In the genomic region with DNA sequence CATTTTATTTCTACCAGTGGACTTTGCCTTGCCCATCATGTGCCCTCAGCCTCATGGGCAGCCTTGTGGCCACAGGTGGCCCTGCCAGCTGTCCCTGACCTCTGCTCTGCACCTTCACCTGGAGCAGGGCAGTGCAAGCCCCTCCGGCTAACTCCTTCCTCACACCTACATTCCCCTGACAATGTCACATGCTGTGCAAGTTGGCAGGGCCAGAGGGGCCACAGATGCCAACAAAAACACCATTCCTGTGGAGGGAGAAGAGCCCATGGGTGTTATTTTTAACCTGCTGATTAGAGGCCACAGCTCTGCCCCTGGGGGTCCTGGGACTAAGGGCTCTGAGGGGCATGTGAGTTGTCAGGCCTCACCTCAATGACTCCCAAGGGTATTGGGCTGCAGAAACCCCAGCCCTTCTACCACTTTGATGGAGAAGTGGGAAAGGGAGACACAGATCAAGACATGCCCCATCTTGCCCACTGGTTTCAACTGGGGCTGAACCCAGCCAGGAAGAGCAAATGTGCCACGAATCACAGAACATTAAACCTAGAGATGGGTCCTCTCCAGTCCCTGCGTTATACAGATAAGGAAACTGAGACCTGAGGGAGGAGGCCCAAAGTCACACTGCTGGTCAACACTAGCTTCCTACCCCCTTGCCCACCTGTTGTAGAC, we compare ENCODE assay signal across 17 cellular contexts.
DNase-seq lines count a peak whose midpoint lies in the region; ATAC-seq, FAIRE-seq and TF ChIP-seq lines count a peak whose summit lies in the region.
"Had no signal": no experiment of that assay in that cellular context is flagged by ENCODE, and none has a peak within 500 bp of the region (broad histone marks: within the 10 kb centered on the region; RNA-seq: fewer than 3 reads in every experiment).

No MANE protein-coding gene starts in this region.

- H3K27ac ChIP-seq in H9 (ENCODE audit: insufficient read length, low read depth, low read length) (no peak overlapping the region), GM12878 (ENCODE audit: control insufficient read depth, insufficient read depth) (no peak overlapping the region), gastroesophageal sphincter (peak overlapping the region in 3 of 4 donors; percentile 29 to 74 (median 53)), gastrocnemius medialis (peak overlapping the region; percentile 71 to 81 (median 80))
- H3K27ac ChIP-seq: testis had no signal

- no TSS peak for BruUV-seq in GM12878 (replicated peaks; lab: Mats Ljungman, UMichigan)

- no peak overlapping the region for H2BK12ac ChIP-seq in H9 (ENCODE audit: insufficient read length, low read depth, low read length)

- H3K4me3 ChIP-seq in GM12878, result no peak overlapping the region
- no peak overlapping the region for H3K4me3 ChIP-seq in gastroesophageal sphincter
- no peak overlapping the region for H3K4me3 ChIP-seq in gastrocnemius medialis
- H3K4me3 ChIP-seq: testis had no signal

- no peak overlapping the region for H3K56ac ChIP-seq in H9 (ENCODE audit: insufficient read length, low read depth, low read length)

- RAD21 ChIA-PET in GM12878 (lab: Charles Lee; ENCODE audit: unreplicated experiment), result interaction anchor here (0.8 to 1.9 kb wide), 8 partner anchors 12 to 395 kb away, joined by 3 to 6 read pairs (median 4); partner anchors contain the start of gene VEGFA

- no peak overlapping the region for H3T11ph ChIP-seq in H9 (ENCODE audit: low read length)

- intact Hi-C loops in GM12878 (cut with micrococcal nuclease; ENCODE audit: unreplicated experiment) (no loop called here), gastrocnemius medialis (cut with DNase I; ENCODE audit: low total_unique reads) (no loop called here)

- H3K4me1 ChIP-seq in H9 (ENCODE audit: insufficient read depth, low read length) (no peaks in the 10 kb centered on the region; the same call in 1 of the 2 replicates), GM12878 (ENCODE audit: control insufficient read depth, insufficient read depth, low read length) (peaks cover 47% of the 10 kb centered on the region), gastroesophageal sphincter (peaks cover 0 to 67% (median 27%) of the 10 kb centered on the region in 3 donors), gastrocnemius medialis (peaks cover 31 to 44% of the 10 kb centered on the region in 2 donors)

- H3K18ac ChIP-seq in H9 (ENCODE audit: insufficient read length, low read depth, low read length), result no peak overlapping the region

- H3K4me1 Mint-ChIP-seq in H9, result peaks cover 12 to 20% of the 10 kb centered on the region in 2 experiments
- H3K4me1 Mint-ChIP-seq: B cell had no signal

- no peak overlapping the region for H4K91ac ChIP-seq in H9 (ENCODE audit: insufficient read length, low read depth, low read length)

- H3K79me2 ChIP-seq in H9 (ENCODE audit: insufficient read depth, low read length) (no peaks in the 10 kb centered on the region), GM12878 (ENCODE audit: control insufficient read depth, insufficient read depth, low read length) (no peaks in the 10 kb centered on the region)

- no peak overlapping the region for H3K14ac ChIP-seq in H9 (ENCODE audit: insufficient read depth, low read length)

- no peak overlapping the region for H2BK20ac ChIP-seq in H9 (ENCODE audit: low read depth, low read length, poor library complexity, severe bottlenecking)

- H3K79me1 ChIP-seq in H9 (ENCODE audit: insufficient read depth, low read depth, low read length, poor library complexity, severe bottlenecking), result no peaks in the 10 kb centered on the region

- peaks cover 0 to 4% of the 10 kb centered on the region in 2 experiments; a peak in 1 of 5 replicates for H3K9me3 Mint-ChIP-seq in H9
- H3K9me3 Mint-ChIP-seq: activated T-helper 1 cell treated with anti-CD3 and anti-CD28 coated beads, Interleukin-12 subunit alpha, Interleukin-12 subunit beta, Interleukin-2, Interleukin-4 antibody, amounts not matched to agents 30 ng/mL and 10 ng/mL and 1 ng/mL, durations not matched to agents 14 hours and 24 hours and 36 hours had no signal

- H3K36me3 ChIP-seq in GM12878 (ENCODE audit: control insufficient read depth in 2 of 2, insufficient read depth in 2 of 2, low read length in 1 of 2) (no peaks in the 10 kb centered on the region), gastroesophageal sphincter (no peaks in the 10 kb centered on the region), gastrocnemius medialis (no peaks in the 10 kb centered on the region)

- no peaks in the 10 kb centered on the region for H4K20me1 ChIP-seq in H9 (ENCODE audit: control insufficient read depth, insufficient read depth, insufficient read length)
- H4K20me1 ChIP-seq in GM12878 (ENCODE audit: control insufficient read depth, insufficient read depth), result no peaks in the 10 kb centered on the region

- H2AFZ ChIP-seq in H9 (ENCODE audit: low read length) (no peak overlapping the region), GM12878 (ENCODE audit: control insufficient read depth, low read depth, low read length) (no peak overlapping the region)

- CTCF ChIA-PET in GM12878 (lab: Yijun Ruan, JAX), result interaction anchor here (0.9 to 5.9 kb wide), 10 partner anchors 11 to 292 kb away, joined by 3 to 50 read pairs (median 4); partner anchors contain the start of gene VEGFA

- TF ChIP-seq RAD21 in GM12878 (IDR thresholded peaks at IDR 0.05; ENCODE audit: insufficient read depth, low read depth, low read length), result no peak

- no peak overlapping the region for H2BK5ac ChIP-seq in H9 (ENCODE audit: insufficient read length, low read length)

- ATAC-seq in GM12878 (no peak), gastroesophageal sphincter (no peak), gastrocnemius medialis (no peak), GM21825 (IDR thresholded peaks at IDR 0.05; ENCODE audit: unreplicated experiment) (no peak)

- in situ Hi-C loops in GM12878 (cut with MboI) (no loop called here), gastrocnemius medialis (cut with MboI; ENCODE audit: low sequenced_read_pairs in 4 of 4) (no loop called here)

- SMC1A ChIA-PET in GM12878 (lab: Charles Lee; ENCODE audit: uncharacterized antibody, unreplicated experiment), result interaction anchor here (0.6 to 3.0 kb wide), 4 partner anchors 10 to 432 kb away, joined by 3 to 18 read pairs (median 4); no protein-coding TSS in a partner anchor

- no peaks in the 10 kb centered on the region for H3K23me2 ChIP-seq in H9 (ENCODE audit: insufficient read length, low read depth, low read length, poor library complexity, severe bottlenecking)

- H4K8ac ChIP-seq in H9 (replicated peaks; ENCODE audit: insufficient read length, low read depth, low read length), result no peak overlapping the region

- no peak for TF ChIP-seq POLR2A in GM12878 (IDR thresholded peaks at IDR 0.05; ENCODE audit: low read depth, low read length)
- TF ChIP-seq POLR2A in gastroesophageal sphincter (IDR thresholded peaks at IDR 0.05), result no peak
- no peak for TF ChIP-seq POLR2A in gastrocnemius medialis (IDR thresholded peaks at IDR 0.05)

- H3K27ac Mint-ChIP-seq in H9, result peak overlapping the region in 2 of 3 experiments; percentile 56 to 87; a peak in 1 of 7 replicates
- H3K27ac Mint-ChIP-seq: activated T-helper 1 cell treated with anti-CD3 and anti-CD28 coated beads, Interleukin-12 subunit alpha, Interleukin-12 subunit beta, Interleukin-2, Interleukin-4 antibody, amounts not matched to agents 30 ng/mL and 10 ng/mL and 1 ng/mL, durations not matched to agents 14 hours and 24 hours and 36 hours; B cell had no signal

- TF ChIP-seq CTCF in H9 (conservative IDR thresholded peaks at IDR 0.05), result no peak
- TF ChIP-seq CTCF in GM12878 (IDR thresholded peaks at IDR 0.05 in 2 of 3, conservative IDR thresholded peaks at IDR 0.05 in 1 of 3; ENCODE audit: control insufficient read depth in 2 of 3, extremely low read depth in 1 of 3, insufficient read depth in 1 of 3, low read depth in 3 of 3, low read length in 3 of 3), result no peak
- TF ChIP-seq CTCF in gastroesophageal sphincter (IDR thresholded peaks at IDR 0.05), result no peak
- no peak for TF ChIP-seq CTCF in gastrocnemius medialis (IDR thresholded peaks at IDR 0.05 in 4 of 5, conservative IDR thresholded peaks at IDR 0.05 in 1 of 5)

- no peak for FAIRE-seq in GM12878 (lab: Jason Lieb, UNC)
- FAIRE-seq in urothelium cell line (lab: Jason Lieb, UNC), result no peak
- FAIRE-seq: GM18507 had no signal

- no peak overlapping the region for H3K4me2 ChIP-seq in H9 (ENCODE audit: insufficient read depth, insufficient read length, low read length)
- no peak overlapping the region for H3K4me2 ChIP-seq in GM12878 (ENCODE audit: control insufficient read depth, insufficient read depth)

- H3K36me3 Mint-ChIP-seq in H9 (ENCODE audit: insufficient read depth in 1 of 3, low read depth in 3 of 3), result peaks cover 0 to 7% (median 3%) of the 10 kb centered on the region in 3 experiments; a peak in 3 of 7 replicates

- H2AK5ac ChIP-seq in H9 (ENCODE audit: insufficient read length, low read length), result no peak overlapping the region

- WGBS in H9 (ENCODE audit: extremely low coverage, insufficient read length, low lambda C conversion rate), result no CpG with 5 or more reads among the region's 3 CpGs
- WGBS in GM12878 (ENCODE audit: insufficient coverage, insufficient replicate concordance, low lambda C conversion rate, missing lambda C conversion rate), result 75% methylated on average over 3 of the region's 3 CpGs
- no CpG with 5 or more reads among the region's 3 CpGs for WGBS in gastroesophageal sphincter (ENCODE audit: low coverage in 1 of 2), 2 donors

- no peak overlapping the region for H2BK15ac ChIP-seq in H9 (ENCODE audit: low read depth, low read length)

- no peak overlapping the region for H4K5ac ChIP-seq in H9 (ENCODE audit: insufficient read length, low read depth, low read length)

- H2BK120ac ChIP-seq in H9 (ENCODE audit: low read depth, low read length, poor library complexity, severe bottlenecking), result no peak overlapping the region

- no peak overlapping the region for H3K9ac ChIP-seq in H9 (ENCODE audit: extremely low read depth, insufficient read length, low read length)
- H3K9ac ChIP-seq in GM12878 (ENCODE audit: control insufficient read depth, insufficient read depth, low read length), result no peak overlapping the region

- POLR2A ChIA-PET in GM12878 (lab: Charles Lee), result interaction anchor here (0.7 to 2.4 kb wide), 4 partner anchors 11 to 68 kb away, joined by 3 to 13 read pairs (median 7); no protein-coding TSS in a partner anchor

- DNase-seq in H9 (no peak), GM12878 (ENCODE audit: low read depth, low spot score) (no peak), gastrocnemius medialis (peak in 1 of 2 donors; percentile 40), urothelium cell line (ENCODE audit: low spot score) (no peak), SW 1271 (lab: John Stamatoyannopoulos, UW) (no peak), SIG-M5 treated with dmso at 0.1 percent for 504 hours (lab: John Stamatoyannopoulos, UW; ENCODE audit: unreplicated experiment) (no peak)
- DNase-seq: cerebellar nuclear complex, foreskin melanocyte, NCI-H1092 treated with DMSO at 0.1 percent for 48 hours, NCI-H82 had no signal

- no peak overlapping the region for H3K4ac ChIP-seq in H9 (ENCODE audit: low read depth, low read length)

- H3K27me3 Mint-ChIP-seq in H9 (ENCODE audit: low read depth), result peaks cover 11% of the 10 kb centered on the region

- H3K9me3 ChIP-seq in H9 (ENCODE audit: control insufficient read depth, low read depth, low read length) (no peaks in the 10 kb centered on the region), GM12878 (replicated peaks; ENCODE audit: control insufficient read depth, insufficient read depth, low read length) (no peaks in the 10 kb centered on the region; the same call in 2 of the 3 replicates), gastroesophageal sphincter (no peaks in the 10 kb centered on the region), gastrocnemius medialis (no peaks in the 10 kb centered on the region)
- H3K9me3 ChIP-seq: testis had no signal

- no peak overlapping the region for H3K4me3 Mint-ChIP-seq in H9
- H3K4me3 Mint-ChIP-seq: activated T-helper 1 cell treated with anti-CD3 and anti-CD28 coated beads, Interleukin-12 subunit alpha, Interleukin-12 subunit beta, Interleukin-2, Interleukin-4 antibody, amounts not matched to agents 30 ng/mL and 10 ng/mL and 1 ng/mL, durations not matched to agents 14 hours and 24 hours and 36 hours; B cell; WTC11 had no signal

- H3K27me3 ChIP-seq in H9 (ENCODE audit: insufficient read depth, low read length) (no peaks in the 10 kb centered on the region), GM12878 (replicated peaks in 1 of 2; ENCODE audit: control insufficient read depth in 2 of 2, insufficient read depth in 2 of 2, low read length in 1 of 2) (no peaks in the 10 kb centered on the region), gastroesophageal sphincter (no peaks in the 10 kb centered on the region), gastrocnemius medialis (no peaks in the 10 kb centered on the region)
- H3K27me3 ChIP-seq: testis had no signal

- TF ChIP-seq EP300 in GM12878 (IDR thresholded peaks at IDR 0.05; ENCODE audit: borderline replicate concordance in 1 of 2, control insufficient read depth in 1 of 2, low read depth in 2 of 2, low read length in 2 of 2), result no peak
- TF ChIP-seq EP300 in gastroesophageal sphincter (IDR thresholded peaks at IDR 0.05), result no peak

- H3K23ac ChIP-seq in H9 (ENCODE audit: insufficient read length, low read depth, low read length), result no peak overlapping the region

Comparison
In these comparisons a context has a peak if more than half of its experiments do, and no peak if none do; other contexts are left out.
1. H3K27ac ChIP-seq: peak in gastroesophageal sphincter (3 of 4) and gastrocnemius medialis (4 of 4); none in H9 (single experiment) and GM12878 (single experiment).